In genomic region chr17:73798111-73798748, GRCh38 we compare ENCODE assay signal across 1 cellular context.
TF ChIP-seq lines count a peak whose summit lies in the region.

No MANE protein-coding gene starts in this region.

TF ChIP-seq in HepG2, 621 proteins besides CTCF, POLR2A, EP300 and RAD21 (continued from another document and continues in another):
- TF ChIP-seq ZNF512B (CRISPR knock-in tag; IDR thresholded peaks at IDR 0.05; ENCODE audit: borderline replicate concordance) (no peak), CHD4 (IDR thresholded peaks at IDR 0.05; ENCODE audit: borderline replicate concordance, low read length) (peak; percentile 5; the same call in 1 of the 2 replicates), ZSCAN21 (CRISPR knock-in tag; IDR thresholded peaks at IDR 0.05; ENCODE audit: borderline replicate concordance) (peak; percentile 94), ZNF792 (CRISPR knock-in tag; IDR thresholded peaks at IDR 0.05) (peak; percentile 92), HDAC1 (CRISPR knock-in tag; IDR thresholded peaks at IDR 0.05) (peak; percentile 94), IRX3 (CRISPR knock-in tag; IDR thresholded peaks at IDR 0.05; ENCODE audit: borderline replicate concordance, low read depth) (no peak), ZNF557 (CRISPR knock-in tag; IDR thresholded peaks at IDR 0.05) (peak; percentile 84; the same call in 1 of the 2 replicates), SRSF4 (IDR thresholded peaks at IDR 0.05; ENCODE audit: low read depth, low read length, poor library complexity, severe bottlenecking) (no peak), PHF8 (CRISPR knock-in tag; IDR thresholded peaks at IDR 0.05) (no peak), ZNF432 (CRISPR knock-in tag; IDR thresholded peaks at IDR 0.05; ENCODE audit: borderline replicate concordance) (no peak), FOXP1 (IDR thresholded peaks at IDR 0.05) (no peak), FOXP1 (CRISPR knock-in tag; IDR thresholded peaks at IDR 0.05) (peak; percentile 87), REPIN1 (CRISPR knock-in tag; IDR thresholded peaks at IDR 0.05; ENCODE audit: borderline replicate concordance, low read depth) (peak; percentile 91; the same call in 1 of the 2 replicates), CC2D1A (CRISPR knock-in tag; IDR thresholded peaks at IDR 0.05) (no peak), MLLT10 (CRISPR knock-in tag; IDR thresholded peaks at IDR 0.05) (no peak), MIXL1 (CRISPR knock-in tag; IDR thresholded peaks at IDR 0.05) (peak; percentile 70), ZNF660 (CRISPR knock-in tag; IDR thresholded peaks at IDR 0.05; ENCODE audit: borderline replicate concordance, low read depth) (no peak), HOXA3 (CRISPR knock-in tag; IDR thresholded peaks at IDR 0.05) (peak; percentile 85), ZNF30 (CRISPR knock-in tag; IDR thresholded peaks at IDR 0.05) (no peak), ZFP1 (CRISPR knock-in tag; IDR thresholded peaks at IDR 0.05) (peak; percentile 54), YY1 (IDR thresholded peaks at IDR 0.05; ENCODE audit: insufficient read depth, insufficient replicate concordance, low read depth, low read length) (peak; percentile 13), SIX1 (CRISPR knock-in tag; IDR thresholded peaks at IDR 0.05; ENCODE audit: borderline replicate concordance) (peak; percentile 78; the same call in 1 of the 2 replicates), KAT8 (CRISPR knock-in tag; IDR thresholded peaks at IDR 0.05) (peak; percentile 83), FOSL1 (CRISPR knock-in tag; IDR thresholded peaks at IDR 0.05; ENCODE audit: borderline replicate concordance) (peak; percentile 86; the same call in 1 of the 2 replicates), ZNF841 (CRISPR knock-in tag; IDR thresholded peaks at IDR 0.05; ENCODE audit: borderline replicate concordance) (no peak), ZNF331 (CRISPR knock-in tag; IDR thresholded peaks at IDR 0.05) (peak; percentile 96), ZBTB38 (CRISPR knock-in tag; IDR thresholded peaks at IDR 0.05) (no peak), RFX3 (CRISPR knock-in tag; IDR thresholded peaks at IDR 0.05) (no peak), CENPT (CRISPR knock-in tag; IDR thresholded peaks at IDR 0.05; ENCODE audit: low read depth) (no peak), LBX2 (CRISPR knock-in tag; IDR thresholded peaks at IDR 0.05; ENCODE audit: borderline replicate concordance) (no peak), ZNF430 (CRISPR knock-in tag; IDR thresholded peaks at IDR 0.05) (peak; percentile 80), ETV6 (CRISPR knock-in tag; conservative IDR thresholded peaks at IDR 0.05) (peak; percentile 21; the same call in 1 of the 2 replicates), HDAC2 (CRISPR knock-in tag; IDR thresholded peaks at IDR 0.05) (peak; percentile 95), SAP130 (CRISPR knock-in tag; IDR thresholded peaks at IDR 0.05; ENCODE audit: low read depth) (peak; percentile 92), CBFB (CRISPR knock-in tag; IDR thresholded peaks at IDR 0.05) (peak; percentile 17; the same call in 1 of the 2 replicates), GTF3A (CRISPR knock-in tag; conservative IDR thresholded peaks at IDR 0.05) (no peak), ZNF235 (CRISPR knock-in tag; IDR thresholded peaks at IDR 0.05; ENCODE audit: borderline replicate concordance) (no peak), CREB3 (CRISPR knock-in tag; IDR thresholded peaks at IDR 0.05) (no peak), SUZ12 (IDR thresholded peaks at IDR 0.05; ENCODE audit: low read depth, low read length) (no peak), EEA1 (CRISPR knock-in tag; IDR thresholded peaks at IDR 0.05; ENCODE audit: borderline replicate concordance) (peak; percentile 9; the same call in 1 of the 2 replicates)
- TF ChIP-seq, protein P1, sequence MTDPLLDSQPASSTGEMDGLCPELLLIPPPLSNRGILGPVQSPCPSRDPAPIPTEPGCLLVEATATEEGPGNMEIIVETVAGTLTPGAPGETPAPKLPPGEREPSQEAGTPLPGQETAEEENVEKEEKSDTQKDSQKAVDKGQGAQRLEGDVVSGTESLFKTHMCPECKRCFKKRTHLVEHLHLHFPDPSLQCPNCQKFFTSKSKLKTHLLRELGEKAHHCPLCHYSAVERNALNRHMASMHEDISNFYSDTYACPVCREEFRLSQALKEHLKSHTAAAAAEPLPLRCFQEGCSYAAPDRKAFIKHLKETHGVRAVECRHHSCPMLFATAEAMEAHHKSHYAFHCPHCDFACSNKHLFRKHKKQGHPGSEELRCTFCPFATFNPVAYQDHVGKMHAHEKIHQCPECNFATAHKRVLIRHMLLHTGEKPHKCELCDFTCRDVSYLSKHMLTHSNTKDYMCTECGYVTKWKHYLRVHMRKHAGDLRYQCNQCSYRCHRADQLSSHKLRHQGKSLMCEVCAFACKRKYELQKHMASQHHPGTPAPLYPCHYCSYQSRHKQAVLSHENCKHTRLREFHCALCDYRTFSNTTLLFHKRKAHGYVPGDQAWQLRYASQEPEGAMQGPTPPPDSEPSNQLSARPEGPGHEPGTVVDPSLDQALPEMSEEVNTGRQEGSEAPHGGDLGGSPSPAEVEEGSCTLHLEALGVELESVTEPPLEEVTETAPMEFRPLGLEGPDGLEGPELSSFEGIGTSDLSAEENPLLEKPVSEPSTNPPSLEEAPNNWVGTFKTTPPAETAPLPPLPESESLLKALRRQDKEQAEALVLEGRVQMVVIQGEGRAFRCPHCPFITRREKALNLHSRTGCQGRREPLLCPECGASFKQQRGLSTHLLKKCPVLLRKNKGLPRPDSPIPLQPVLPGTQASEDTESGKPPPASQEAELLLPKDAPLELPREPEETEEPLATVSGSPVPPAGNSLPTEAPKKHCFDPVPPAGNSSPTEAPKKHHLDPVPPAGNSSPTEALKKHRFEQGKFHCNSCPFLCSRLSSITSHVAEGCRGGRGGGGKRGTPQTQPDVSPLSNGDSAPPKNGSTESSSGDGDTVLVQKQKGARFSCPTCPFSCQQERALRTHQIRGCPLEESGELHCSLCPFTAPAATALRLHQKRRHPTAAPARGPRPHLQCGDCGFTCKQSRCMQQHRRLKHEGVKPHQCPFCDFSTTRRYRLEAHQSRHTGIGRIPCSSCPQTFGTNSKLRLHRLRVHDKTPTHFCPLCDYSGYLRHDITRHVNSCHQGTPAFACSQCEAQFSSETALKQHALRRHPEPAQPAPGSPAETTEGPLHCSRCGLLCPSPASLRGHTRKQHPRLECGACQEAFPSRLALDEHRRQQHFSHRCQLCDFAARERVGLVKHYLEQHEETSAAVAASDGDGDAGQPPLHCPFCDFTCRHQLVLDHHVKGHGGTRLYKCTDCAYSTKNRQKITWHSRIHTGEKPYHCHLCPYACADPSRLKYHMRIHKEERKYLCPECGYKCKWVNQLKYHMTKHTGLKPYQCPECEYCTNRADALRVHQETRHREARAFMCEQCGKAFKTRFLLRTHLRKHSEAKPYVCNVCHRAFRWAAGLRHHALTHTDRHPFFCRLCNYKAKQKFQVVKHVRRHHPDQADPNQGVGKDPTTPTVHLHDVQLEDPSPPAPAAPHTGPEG (CRISPR knock-in tag; IDR thresholded peaks at IDR 0.05) = 0 out of 2 replicates have a peak, but pooled peaks have one; percentile 59
- TF ChIP-seq, protein P2, sequence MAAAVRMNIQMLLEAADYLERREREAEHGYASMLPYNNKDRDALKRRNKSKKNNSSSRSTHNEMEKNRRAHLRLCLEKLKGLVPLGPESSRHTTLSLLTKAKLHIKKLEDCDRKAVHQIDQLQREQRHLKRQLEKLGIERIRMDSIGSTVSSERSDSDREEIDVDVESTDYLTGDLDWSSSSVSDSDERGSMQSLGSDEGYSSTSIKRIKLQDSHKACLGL (CRISPR knock-in tag; IDR thresholded peaks at IDR 0.05) = no peak
- TF ChIP-seq, protein P3, sequence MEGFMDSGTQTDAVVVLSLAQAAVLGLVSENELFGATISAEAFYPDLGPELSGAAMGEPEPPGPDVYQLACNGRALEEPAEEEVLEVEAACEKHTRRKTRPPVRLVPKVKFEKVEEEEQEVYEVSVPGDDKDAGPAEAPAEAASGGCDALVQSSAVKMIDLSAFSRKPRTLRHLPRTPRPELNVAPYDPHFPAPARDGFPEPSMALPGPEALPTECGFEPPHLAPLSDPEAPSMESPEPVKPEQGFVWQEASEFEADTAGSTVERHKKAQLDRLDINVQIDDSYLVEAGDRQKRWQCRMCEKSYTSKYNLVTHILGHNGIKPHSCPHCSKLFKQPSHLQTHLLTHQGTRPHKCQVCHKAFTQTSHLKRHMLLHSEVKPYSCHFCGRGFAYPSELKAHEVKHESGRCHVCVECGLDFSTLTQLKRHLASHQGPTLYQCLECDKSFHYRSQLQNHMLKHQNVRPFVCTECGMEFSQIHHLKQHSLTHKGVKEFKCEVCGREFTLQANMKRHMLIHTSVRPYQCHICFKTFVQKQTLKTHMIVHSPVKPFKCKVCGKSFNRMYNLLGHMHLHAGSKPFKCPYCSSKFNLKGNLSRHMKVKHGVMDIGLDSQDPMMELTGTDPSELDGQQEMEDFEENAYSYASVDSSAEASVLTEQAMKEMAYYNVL (CRISPR knock-in tag; IDR thresholded peaks at IDR 0.05; ENCODE audit: borderline replicate concordance) = peak; percentile 97
- TF ChIP-seq, protein P4, sequence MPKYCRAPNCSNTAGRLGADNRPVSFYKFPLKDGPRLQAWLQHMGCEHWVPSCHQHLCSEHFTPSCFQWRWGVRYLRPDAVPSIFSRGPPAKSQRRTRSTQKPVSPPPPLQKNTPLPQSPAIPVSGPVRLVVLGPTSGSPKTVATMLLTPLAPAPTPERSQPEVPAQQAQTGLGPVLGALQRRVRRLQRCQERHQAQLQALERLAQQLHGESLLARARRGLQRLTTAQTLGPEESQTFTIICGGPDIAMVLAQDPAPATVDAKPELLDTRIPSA (CRISPR knock-in tag; IDR thresholded peaks at IDR 0.05; ENCODE audit: borderline replicate concordance) = no peak
- TF ChIP-seq, protein P5, sequence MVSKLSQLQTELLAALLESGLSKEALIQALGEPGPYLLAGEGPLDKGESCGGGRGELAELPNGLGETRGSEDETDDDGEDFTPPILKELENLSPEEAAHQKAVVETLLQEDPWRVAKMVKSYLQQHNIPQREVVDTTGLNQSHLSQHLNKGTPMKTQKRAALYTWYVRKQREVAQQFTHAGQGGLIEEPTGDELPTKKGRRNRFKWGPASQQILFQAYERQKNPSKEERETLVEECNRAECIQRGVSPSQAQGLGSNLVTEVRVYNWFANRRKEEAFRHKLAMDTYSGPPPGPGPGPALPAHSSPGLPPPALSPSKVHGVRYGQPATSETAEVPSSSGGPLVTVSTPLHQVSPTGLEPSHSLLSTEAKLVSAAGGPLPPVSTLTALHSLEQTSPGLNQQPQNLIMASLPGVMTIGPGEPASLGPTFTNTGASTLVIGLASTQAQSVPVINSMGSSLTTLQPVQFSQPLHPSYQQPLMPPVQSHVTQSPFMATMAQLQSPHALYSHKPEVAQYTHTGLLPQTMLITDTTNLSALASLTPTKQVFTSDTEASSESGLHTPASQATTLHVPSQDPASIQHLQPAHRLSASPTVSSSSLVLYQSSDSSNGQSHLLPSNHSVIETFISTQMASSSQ (IDR thresholded peaks at IDR 0.05; ENCODE audit: low read depth) = peak; percentile 53; the same call in 1 of the 2 replicates
- TF ChIP-seq, protein P5 (CRISPR knock-in tag; IDR thresholded peaks at IDR 0.05; ENCODE audit: borderline replicate concordance) = peak; percentile 74; the same call in 1 of the 2 replicates
- TF ChIP-seq, protein P6, sequence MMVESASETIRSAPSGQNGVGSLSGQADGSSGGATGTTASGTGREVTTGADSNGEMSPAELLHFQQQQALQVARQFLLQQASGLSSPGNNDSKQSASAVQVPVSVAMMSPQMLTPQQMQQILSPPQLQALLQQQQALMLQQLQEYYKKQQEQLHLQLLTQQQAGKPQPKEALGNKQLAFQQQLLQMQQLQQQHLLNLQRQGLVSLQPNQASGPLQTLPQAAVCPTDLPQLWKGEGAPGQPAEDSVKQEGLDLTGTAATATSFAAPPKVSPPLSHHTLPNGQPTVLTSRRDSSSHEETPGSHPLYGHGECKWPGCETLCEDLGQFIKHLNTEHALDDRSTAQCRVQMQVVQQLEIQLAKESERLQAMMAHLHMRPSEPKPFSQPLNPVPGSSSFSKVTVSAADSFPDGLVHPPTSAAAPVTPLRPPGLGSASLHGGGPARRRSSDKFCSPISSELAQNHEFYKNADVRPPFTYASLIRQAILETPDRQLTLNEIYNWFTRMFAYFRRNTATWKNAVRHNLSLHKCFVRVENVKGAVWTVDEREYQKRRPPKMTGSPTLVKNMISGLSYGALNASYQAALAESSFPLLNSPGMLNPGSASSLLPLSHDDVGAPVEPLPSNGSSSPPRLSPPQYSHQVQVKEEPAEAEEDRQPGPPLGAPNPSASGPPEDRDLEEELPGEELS (CRISPR knock-in tag; IDR thresholded peaks at IDR 0.05) = peak; percentile 93
